Comparison of ENCODE assay signal across 31 cellular contexts in genomic region chr22:47295982-47296381, GRCh38.
"Had no signal": no experiment of that assay in that cellular context is flagged by ENCODE, and none has a peak within 500 bp of the region (broad histone marks: within the 10 kb centered on the region; RNA-seq: fewer than 3 reads in every experiment).

No MANE protein-coding gene starts in this region.

- H3K27ac Mint-ChIP-seq: activated B cell treated with CpG ODN at 0.5 μM for 24 hours; activated CD4-positive, alpha-beta memory T cell treated with anti-CD3 and anti-CD28 coated beads for 36 hours; activated CD8-positive, alpha-beta T cell treated with anti-CD3 and anti-CD28 coated beads, Interleukin-2, amount 10 ng/mL, durations not matched to agents 7 days and 5 days; activated naive CD4-positive, alpha-beta T cell treated with anti-CD3 and anti-CD28 coated beads for 36 hours; activated naive CD4-positive, alpha-beta T cell treated with anti-CD3 and anti-CD28 coated beads, Interleukin-2, amount 50 U/mL, for 72 hours; activated naive CD8-positive, alpha-beta T cell treated with anti-CD3 and anti-CD28 coated beads, Interleukin-2, amount 10 ng/mL, durations not matched to agents 7 days and 5 days; activated T-helper 1 cell treated with anti-CD3 and anti-CD28 coated beads, Interleukin-12 subunit alpha, Interleukin-12 subunit beta, Interleukin-2, Interleukin-4 antibody, amounts not matched to agents 30 ng/mL and 10 ng/mL and 1 ng/mL, durations not matched to agents 14 hours and 24 hours and 36 hours; activated T-helper 2 cell treated with anti-CD3 and anti-CD28 coated beads, Interferon-gamma antibody, Interleukin-2, Interleukin-4, amounts not matched to agents 10 μg/mL and 5 μg/mL and 100 μg/mL, durations not matched to agents 14 hours and 24 hours and 36 hours; brain; T-helper 17 cell; T-helper 2 cell treated with Interferon-gamma antibody and Interleukin-4, amounts not matched to agents 5 μg/mL and 100 μg/mL, for 36 hours had no signal

- H3K9me3 ChIP-seq: ascending aorta, breast epithelium, colonic mucosa, esophagus squamous epithelium, gastroesophageal sphincter, heart right ventricle had no signal

- H3K36me3 Mint-ChIP-seq: activated CD4-positive, alpha-beta memory T cell treated with anti-CD3 and anti-CD28 coated beads for 36 hours; activated naive CD4-positive, alpha-beta T cell treated with anti-CD3 and anti-CD28 coated beads, Interleukin-2, amount 50 U/mL, for 72 hours; activated naive CD8-positive, alpha-beta T cell treated with anti-CD3 and anti-CD28 coated beads, Interleukin-2, amount 10 ng/mL, durations not matched to agents 7 days and 5 days; brain had no signal

- DNase-seq: activated B cell treated with CpG ODN at 0.5 μM for 24 hours; activated CD4-positive, alpha-beta memory T cell treated with anti-CD3 and anti-CD28 coated beads for 36 hours; activated CD4-positive, alpha-beta T cell treated with anti-CD3 and anti-CD28 coated beads for 48 hours; activated CD8-positive, alpha-beta T cell treated with anti-CD3 and anti-CD28 coated beads, Interleukin-2, amount 10 ng/mL, durations not matched to agents 7 days and 5 days; activated effector memory CD4-positive, alpha-beta T cell treated with anti-CD3 and anti-CD28 coated beads, Interleukin-2, amount 50 U/mL, for 16 hours; activated naive CD4-positive, alpha-beta T cell treated with anti-CD3 and anti-CD28 coated beads for 36 hours; activated naive CD8-positive, alpha-beta T cell treated with anti-CD3 and anti-CD28 coated beads, Interleukin-2, amount 10 ng/mL, durations not matched to agents 7 days and 5 days; activated T-cell treated with anti-CD3 and anti-CD28 coated beads, Interleukin-2, amount 50 U/mL, for 1 hour; central memory CD4-positive, alpha-beta T cell; cerebellar nuclear complex; colonic mucosa; effector CD8-positive, alpha-beta T cell; erythroblast; esophagus squamous epithelium; foreskin melanocyte; heart right ventricle; SW 1271; T-helper 1 cell; T-helper 17 cell; T1000 had no signal

- ATAC-seq: activated CD4-positive, CD25-positive, alpha-beta regulatory T cell treated with anti-CD3 and anti-CD28 coated beads, Interleukin-2, amount 50 U/mL, for 24 hours; activated CD8-positive, alpha-beta T cell treated with anti-CD3 and anti-CD28 coated beads, Interleukin-2, amount 10 ng/mL, durations not matched to agents 7 days and 5 days; activated naive CD4-positive, alpha-beta T cell treated with anti-CD3 and anti-CD28 coated beads, Interleukin-2, amount 50 U/mL, for 72 hours; gastroesophageal sphincter; heart right ventricle; T-helper 17 cell had no signal

- H3K27ac ChIP-seq: ascending aorta, breast epithelium, cardiac muscle cell, colonic mucosa, esophagus squamous epithelium, gastroesophageal sphincter, heart right ventricle, WERI-Rb-1 had no signal

- H3K4me1 ChIP-seq: ascending aorta, breast epithelium, colonic mucosa, heart right ventricle had no signal

- H3K36me3 ChIP-seq: ascending aorta, breast epithelium, cardiac muscle cell, colonic mucosa, esophagus squamous epithelium, gastroesophageal sphincter, heart right ventricle, WERI-Rb-1 had no signal

- H3K27me3 ChIP-seq: ascending aorta, cardiac muscle cell, colonic mucosa had no signal

- H3K4me3 Mint-ChIP-seq: activated B cell treated with CpG ODN at 0.5 μM for 24 hours; activated CD4-positive, alpha-beta memory T cell treated with anti-CD3 and anti-CD28 coated beads for 36 hours; activated CD8-positive, alpha-beta T cell treated with anti-CD3 and anti-CD28 coated beads, Interleukin-2, amount 10 ng/mL, durations not matched to agents 7 days and 5 days; activated naive CD4-positive, alpha-beta T cell treated with anti-CD3 and anti-CD28 coated beads for 36 hours; activated naive CD8-positive, alpha-beta T cell treated with anti-CD3 and anti-CD28 coated beads, Interleukin-2, amount 10 ng/mL, durations not matched to agents 7 days and 5 days; activated T-helper 1 cell treated with anti-CD3 and anti-CD28 coated beads, Interleukin-12 subunit alpha, Interleukin-12 subunit beta, Interleukin-2, Interleukin-4 antibody, amounts not matched to agents 30 ng/mL and 10 ng/mL and 1 ng/mL, durations not matched to agents 14 hours and 24 hours and 36 hours; brain; T-helper 17 cell; T-helper 2 cell treated with Interferon-gamma antibody and Interleukin-4, amounts not matched to agents 5 μg/mL and 100 μg/mL, for 36 hours had no signal

- H3K4me1 Mint-ChIP-seq: activated B cell treated with CpG ODN at 0.5 μM for 24 hours; activated naive CD8-positive, alpha-beta T cell treated with anti-CD3 and anti-CD28 coated beads, Interleukin-2, amount 10 ng/mL, durations not matched to agents 7 days and 5 days; brain; T-helper 17 cell had no signal

- H3K27me3 Mint-ChIP-seq: activated naive CD8-positive, alpha-beta T cell treated with anti-CD3 and anti-CD28 coated beads, Interleukin-2, amount 10 ng/mL, durations not matched to agents 7 days and 5 days had no signal

- H3K9me3 Mint-ChIP-seq: activated B cell treated with CpG ODN at 0.5 μM for 24 hours; activated CD4-positive, alpha-beta memory T cell treated with anti-CD3 and anti-CD28 coated beads for 36 hours; activated naive CD4-positive, alpha-beta T cell treated with anti-CD3 and anti-CD28 coated beads for 36 hours; activated naive CD4-positive, alpha-beta T cell treated with anti-CD3 and anti-CD28 coated beads, Interleukin-2, amount 50 U/mL, for 72 hours; activated naive CD8-positive, alpha-beta T cell treated with anti-CD3 and anti-CD28 coated beads, Interleukin-2, amount 10 ng/mL, durations not matched to agents 7 days and 5 days; activated T-helper 1 cell treated with anti-CD3 and anti-CD28 coated beads, Interleukin-12 subunit alpha, Interleukin-12 subunit beta, Interleukin-2, Interleukin-4 antibody, amounts not matched to agents 30 ng/mL and 10 ng/mL and 1 ng/mL, durations not matched to agents 14 hours and 24 hours and 36 hours; activated T-helper 2 cell treated with anti-CD3 and anti-CD28 coated beads, Interferon-gamma antibody, Interleukin-2, Interleukin-4, amounts not matched to agents 10 μg/mL and 5 μg/mL and 100 μg/mL, durations not matched to agents 14 hours and 24 hours and 36 hours; T-helper 2 cell treated with Interferon-gamma antibody and Interleukin-4, amounts not matched to agents 5 μg/mL and 100 μg/mL, for 36 hours had no signal

- H3K4me3 ChIP-seq: ascending aorta, breast epithelium, cardiac muscle cell, colonic mucosa, esophagus squamous epithelium, gastroesophageal sphincter, heart right ventricle had no signal
